ENCODE assay signal across 1 cellular context in genomic region chr1:70896224-70896623, GRCh38.
TF ChIP-seq lines count a peak whose summit lies in the region.

No MANE protein-coding gene starts in this region.

TF ChIP-seq in WTC11, 78 proteins besides CTCF, POLR2A, EP300 and RAD21 (continued from another document):
- TF ChIP-seq ZNF281 (CRISPR knock-in tag; IDR thresholded peaks at IDR 0.05) (no peak), GRHL2 (CRISPR knock-in tag; IDR thresholded peaks at IDR 0.05; ENCODE audit: insufficient replicate concordance, severe bottlenecking) (no peak), IRF2 (CRISPR knock-in tag; IDR thresholded peaks at IDR 0.05; ENCODE audit: borderline replicate concordance, low read depth) (no peak), CBFB (CRISPR knock-in tag; IDR thresholded peaks at IDR 0.05; ENCODE audit: low read depth) (no peak), NFATC4 (CRISPR knock-in tag; IDR thresholded peaks at IDR 0.05) (no peak), ZNF219 (CRISPR knock-in tag; IDR thresholded peaks at IDR 0.05; ENCODE audit: borderline replicate concordance) (no peak)
